ENCODE assay signal across 8 cellular contexts in genomic region chr20:23349338-23350006, GRCh38. TPM values are rescaled to one million over a fixed set of nuclear protein-coding genes. Genes with fewer than 3 reads are reported as not detected.
DNase-seq lines count a peak whose midpoint lies in the region; ATAC-seq, FAIRE-seq and TF ChIP-seq lines count a peak whose summit lies in the region.

No MANE protein-coding gene starts in this region.

- POLR2A ChIA-PET in PC-3 (lab: Charles Lee; ENCODE audit: unreplicated experiment) (interaction anchor here (0.6 to 1.8 kb wide), 4 partner anchors 9 to 946 kb away, joined by 3 to 20 read pairs (median 7); no protein-coding TSS in a partner anchor), H1 (lab: Charles Lee; ENCODE audit: partially characterized antibody) (interaction anchor here (0.8 to 2.2 kb wide), 7 partner anchors 9 to 308 kb away, joined by 3 to 14 read pairs (median 3); no protein-coding TSS in a partner anchor)
- POLR2A ChIA-PET in naive thymus-derived CD8-positive, alpha-beta T cell (lab: Charles Lee), result interaction anchor here (0.8 to 4.8 kb wide), 10 partner anchors 8 to 1708 kb away, joined by 3 to 124 read pairs (median 4); partner anchors contain the start of genes ACSS1, GZF1 and NAPB

- peak overlapping the region; percentile 87 for H3K27ac ChIP-seq in PC-3 (ENCODE audit: low read length)
- H3K27ac ChIP-seq in H1 (ENCODE audit: low read depth, low read length), result no peak overlapping the region

- TF ChIP-seq POLR2A in H1 (IDR thresholded peaks at IDR 0.05; ENCODE audit: control extremely low read depth in 1 of 2, low read depth in 2 of 2, low read length in 2 of 2), result no peak; a peak in 1 of 3 replicates

- FAIRE-seq in H1 (lab: Jason Lieb, UNC), result no peak

- peak; percentile 68 for TF ChIP-seq CTCF in PC-3 (conservative IDR thresholded peaks at IDR 0.05; ENCODE audit: low read depth, low read length)
- no peak for TF ChIP-seq CTCF in H1 (IDR thresholded peaks at IDR 0.05; ENCODE audit: control extremely low read depth in 1 of 3, insufficient read depth in 1 of 3, low read depth in 1 of 3, low read length in 3 of 3)

- peak overlapping the region; percentile 95 for H2AFZ ChIP-seq in PC-3 (ENCODE audit: low read length)
- H2AFZ ChIP-seq in H1 (ENCODE audit: low read length), result 0 out of 2 replicates have a peak overlapping the region, but pooled peaks have one; percentile 27

- peak; percentile 42 for DNase-seq in activated T-cell treated with anti-CD3 and anti-CD28 coated beads, Interleukin-2, amount 50 U/mL, for 24 hours
- DNase-seq in activated T-cell treated with anti-CD3 and anti-CD28 coated beads, Interleukin-2, amount 50 U/mL, for 1 hour, result no peak
- peak; percentile 65 for DNase-seq in PC-3
- no peak for DNase-seq in H1 (ENCODE audit: low read depth in 1 of 2, low spot score in 2 of 2)
- no peak for DNase-seq in naive thymus-derived CD8-positive, alpha-beta T cell
- DNase-seq in NCI-H526 treated with DMSO at 0.1 percent for 48 hours (lab: John Stamatoyannopoulos, UW), result no peak
- no peak for DNase-seq in NCI-H446 treated with DMSO at 0.1 percent for 48 hours (lab: John Stamatoyannopoulos, UW)

- H3K36me3 ChIP-seq in PC-3 (ENCODE audit: low read depth, low read length) (peaks cover 10% of the 10 kb centered on the region; the same call in 1 of the 2 replicates), H1 (ENCODE audit: control insufficient read depth in 2 of 4, insufficient read depth in 4 of 4, low read length in 3 of 4) (peaks cover 0 to 6% (median 5%) of the 10 kb centered on the region in 4 experiments; a peak in 5 of 8 replicates)

- H3K4me3 ChIP-seq in PC-3 (ENCODE audit: low read length), result peak overlapping the region; percentile 89
- H3K4me3 ChIP-seq in H1 (ENCODE audit: extremely low read depth in 1 of 4, insufficient read depth in 2 of 4, low read depth in 3 of 4, low read length in 4 of 4), result peak overlapping the region; percentile 79 to 90 (median 86)

- H3K4me3 Mint-ChIP-seq in activated T-cell treated with anti-CD3 and anti-CD28 coated beads, Interleukin-2, amount 50 U/mL, for 24 hours, result peak overlapping the region; percentile 86
- H3K4me3 Mint-ChIP-seq in naive thymus-derived CD8-positive, alpha-beta T cell, result peak overlapping the region; percentile 94 to 100 (median 99)

- TF ChIP-seq RAD21 in H1 (IDR thresholded peaks at IDR 0.05 in 1 of 2, conservative IDR thresholded peaks at IDR 0.05 in 1 of 2; ENCODE audit: low read depth in 2 of 2, low read length in 2 of 2), result no peak; a peak in 1 of 4 replicates

- CTCF ChIA-PET in PC-3 (lab: Charles Lee), result interaction anchor here (0.5 to 1.3 kb wide), 12 partner anchors 8 to 1011 kb away, joined by 3 to 15 read pairs (median 4); partner anchors contain the start of gene NAPB
- CTCF ChIA-PET in H1 (lab: Charles Lee; ENCODE audit: partially characterized antibody), result interaction anchor here (0.7 to 2.0 kb wide), 10 partner anchors 10 to 299 kb away, joined by 3 to 13 read pairs (median 4); no protein-coding TSS in a partner anchor

- 31% methylated on average over 11 of the region's 11 CpGs; no CpG with 5 or more reads in 1 of the 2 experiments for WGBS in H1 (ENCODE audit: extremely low coverage in 1 of 2, insufficient coverage in 1 of 2, insufficient read length in 1 of 2, insufficient replicate concordance in 2 of 2, low coverage in 1 of 2, low lambda C conversion rate in 2 of 2, missing lambda C conversion rate in 1 of 2), 2 experiments

- H3K23me2 ChIP-seq in H1 (ENCODE audit: low read depth, low read length), result peaks cover 10% of the 10 kb centered on the region; the same call in 1 of the 2 replicates

- peak; percentile 0 for ATAC-seq in HG02763 (IDR thresholded peaks at IDR 0.05; ENCODE audit: unreplicated experiment)
- ATAC-seq in PC-3, result peak; percentile 2; the same call in 1 of the 2 replicates
- ATAC-seq in naive thymus-derived CD8-positive, alpha-beta T cell, result peak in 1 of 2 donors; percentile 9

- no peak overlapping the region for H4K5ac ChIP-seq in H1 (ENCODE audit: insufficient read length, low read depth, low read length)

- H2BK12ac ChIP-seq in H1 (ENCODE audit: low read depth, low read length), result no peak overlapping the region

- H3K27me3 Mint-ChIP-seq in activated T-cell treated with anti-CD3 and anti-CD28 coated beads, Interleukin-2, amount 50 U/mL, for 24 hours, result no peaks in the 10 kb centered on the region
- H3K27me3 Mint-ChIP-seq in naive thymus-derived CD8-positive, alpha-beta T cell, result no peaks in the 10 kb centered on the region

- H3K23ac ChIP-seq in H1 (ENCODE audit: insufficient read length), result no peak overlapping the region

- no peak overlapping the region for H3K14ac ChIP-seq in H1 (ENCODE audit: insufficient read length)

- no peak overlapping the region for H2BK15ac ChIP-seq in H1 (ENCODE audit: low read length)

- no TSS peak for BruUV-seq in PC-3 (replicated peaks; lab: Mats Ljungman, UMichigan)

- H4K91ac ChIP-seq in H1 (replicated peaks; ENCODE audit: insufficient read length, low read length), result peak overlapping the region; percentile 29

- H3K9me3 ChIP-seq in PC-3 (ENCODE audit: low read length) (no peaks in the 10 kb centered on the region), H1 (ENCODE audit: insufficient read depth in 2 of 2, low read depth in 1 of 2, low read length in 1 of 2) (no peaks in the 10 kb centered on the region)

- H3K27me3 ChIP-seq in PC-3 (ENCODE audit: low read length) (no peaks in the 10 kb centered on the region), H1 (replicated peaks in 1 of 4; ENCODE audit: control insufficient read depth in 3 of 4, extremely low read depth in 1 of 4, insufficient read depth in 3 of 4, low read length in 3 of 4) (no peaks in the 10 kb centered on the region)

- H2BK120ac ChIP-seq in H1 (replicated peaks; ENCODE audit: low read depth, low read length), result no peak overlapping the region

- no peaks in the 10 kb centered on the region for H3K9me2 ChIP-seq in PC-3 (replicated peaks; ENCODE audit: low read length)

- TF ChIP-seq EP300 in H1 (IDR thresholded peaks at IDR 0.05; ENCODE audit: borderline replicate concordance in 1 of 2, low read depth in 2 of 2, low read length in 2 of 2), result no peak

- peak overlapping the region; percentile 100 for H3K27ac Mint-ChIP-seq in activated T-cell treated with anti-CD3 and anti-CD28 coated beads, Interleukin-2, amount 50 U/mL, for 24 hours
- H3K27ac Mint-ChIP-seq in naive thymus-derived CD8-positive, alpha-beta T cell, result peak overlapping the region; percentile 99 to 100 (median 100)

- H4K8ac ChIP-seq in H1 (ENCODE audit: extremely low read depth, insufficient read depth, low read length), result no peak overlapping the region

- H2AK5ac ChIP-seq in H1 (ENCODE audit: low read depth, low read length), result no peak overlapping the region

- intact Hi-C loops in PC-3 (cut with micrococcal nuclease), result loop anchor here (1.0 to 10.0 kb wide), 6 partner anchors 9 to 1003 kb away; partner anchors contain the start of genes GZF1 and NAPB

- peaks cover 5% of the 10 kb centered on the region; the same call in 1 of the 2 replicates for H3K79me1 ChIP-seq in H1 (ENCODE audit: low read depth, low read length)

- peaks cover 38% of the 10 kb centered on the region for H3K36me3 Mint-ChIP-seq in activated T-cell treated with anti-CD3 and anti-CD28 coated beads, Interleukin-2, amount 50 U/mL, for 24 hours (ENCODE audit: low read depth)
- peaks cover 0 to 9% (median 0%) of the 10 kb centered on the region in 3 donors for H3K36me3 Mint-ChIP-seq in naive thymus-derived CD8-positive, alpha-beta T cell

- H3K4me1 ChIP-seq in PC-3 (ENCODE audit: insufficient read depth, low read length) (peaks cover 18% of the 10 kb centered on the region), H1 (replicated peaks in 1 of 4; ENCODE audit: control insufficient read depth in 3 of 4, insufficient read depth in 4 of 4, low read length in 3 of 4) (peaks cover 0 to 8% (median 4%) of the 10 kb centered on the region in 4 experiments; a peak in 5 of 7 replicates)

- H3K4me2 ChIP-seq in PC-3 (ENCODE audit: low read length) (peak overlapping the region; percentile 97), H1 (ENCODE audit: insufficient read depth in 1 of 2, low read depth in 2 of 2, low read length in 2 of 2) (peak overlapping the region; percentile 72 to 91)

- peak overlapping the region; percentile 35 for H3K4ac ChIP-seq in H1 (replicated peaks; ENCODE audit: insufficient read length, low read depth, low read length)

- no peak overlapping the region for H3K18ac ChIP-seq in H1 (ENCODE audit: extremely low read depth, low read length)

- H3K9me3 Mint-ChIP-seq in activated T-cell treated with anti-CD3 and anti-CD28 coated beads, Interleukin-2, amount 50 U/mL, for 24 hours, result no peaks in the 10 kb centered on the region
- H3K9me3 Mint-ChIP-seq in naive thymus-derived CD8-positive, alpha-beta T cell, result no peaks in the 10 kb centered on the region

- H2BK20ac ChIP-seq in H1 (ENCODE audit: low read length), result no peak overlapping the region

- H3K79me2 ChIP-seq in PC-3 (ENCODE audit: low read length) (peaks cover 39% of the 10 kb centered on the region), H1 (ENCODE audit: control insufficient read depth in 1 of 2, insufficient read depth in 2 of 2, low read length in 2 of 2) (peaks cover 7 to 28% of the 10 kb centered on the region in 2 experiments; a peak in 3 of 4 replicates)

- H2BK5ac ChIP-seq in H1 (ENCODE audit: low read depth, low read length), result 0 out of 2 replicates have a peak overlapping the region, but pooled peaks have one; percentile 14

- H3F3A ChIP-seq in PC-3 (ENCODE audit: low read length, unreplicated experiment), result no peaks in the 10 kb centered on the region

- H3K56ac ChIP-seq in H1 (replicated peaks; ENCODE audit: insufficient read length, low read depth, low read length), result no peak overlapping the region

- peaks cover 41% of the 10 kb centered on the region for H3K4me1 Mint-ChIP-seq in activated T-cell treated with anti-CD3 and anti-CD28 coated beads, Interleukin-2, amount 50 U/mL, for 24 hours (ENCODE audit: low read depth)
- H3K4me1 Mint-ChIP-seq in naive thymus-derived CD8-positive, alpha-beta T cell, result peaks cover 16 to 35% (median 31%) of the 10 kb centered on the region in 4 donors

- H3K9ac ChIP-seq in PC-3 (ENCODE audit: low read length) (peak overlapping the region; percentile 99), H1 (replicated peaks in 1 of 4; ENCODE audit: extremely low read depth in 1 of 4, low read depth in 3 of 4, low read length in 3 of 4) (peak overlapping the region in 2 of 4 experiments; percentile 26 to 39; a peak in 5 of 7 replicates)

- peaks cover 22% of the 10 kb centered on the region for H4K20me1 ChIP-seq in PC-3 (ENCODE audit: low read length)
- H4K20me1 ChIP-seq in H1 (replicated peaks in 1 of 2; ENCODE audit: control insufficient read depth in 1 of 2, insufficient read depth in 2 of 2, low read length in 2 of 2), result peaks cover 0 to 10% of the 10 kb centered on the region in 2 experiments

RNA-seq across cellular contexts. Expression of gene NXT1, which starts 1.1 kb away (rescaled TPM):
- total RNA-seq in PC-3 (2014; rRNA removed), result 82.0 and 98.0 TPM in 2 replicates
- 20.4 and 23.1 TPM in 2 replicates for total RNA-seq in H1 (2021; fragmentation: NEBNext Ultra II Directional; extraction: Animal tissue kit (Norgen Biotek cat#: 25700))
- polyA plus RNA-seq in H1 (2011; rRNA removed), result 24.3 and 26.5 TPM in 2 replicates
- polyA plus RNA-seq in H1 (2011; cell fraction: cytosol; rRNA removed), result 24.9 TPM
- polyA plus RNA-seq in H1 (2011; cell fraction: nucleus; rRNA removed), result 19.2 TPM
- 15.1 to 22.8 TPM (median 18.6 TPM) in 4 replicates for polyA plus RNA-seq in H1 (2012, experiment 1 of 2)
- polyA plus RNA-seq in H1 (2012, experiment 2 of 2), result 26.4 TPM
- polyA plus RNA-seq in H1 (2013, experiment 1 of 2), result 23.3 TPM
- polyA plus RNA-seq in H1 (2013, experiment 2 of 2), result 22.5 TPM
- 13.0 and 14.3 TPM in 2 replicates for polyA minus RNA-seq in H1 (2011; rRNA and poly(A)+ RNA removed)
- polyA minus RNA-seq in H1 (2011; cell fraction: cytosol; rRNA and poly(A)+ RNA removed), result 9.3 TPM
- 7.2 TPM for polyA minus RNA-seq in H1 (2011; cell fraction: nucleus; rRNA and poly(A)+ RNA removed)
- 10 to 100 TPM; 20.5 to 21.8 TPM for total RNA-seq in naive thymus-derived CD8-positive, alpha-beta T cell
- polyA plus RNA-seq in naive thymus-derived CD8-positive, alpha-beta T cell, result 10 to 100 TPM; 60.3 to 65.1 (median 60.3) TPM

RNA-seq across cellular contexts. Expression of gene GZF1, which starts 12.5 kb away (rescaled TPM):
- total RNA-seq in PC-3 (2014; rRNA removed), result 16.0 and 17.9 TPM in 2 replicates
- 11.9 and 14.5 TPM in 2 replicates for total RNA-seq in H1 (2021; fragmentation: NEBNext Ultra II Directional; extraction: Animal tissue kit (Norgen Biotek cat#: 25700))
- polyA plus RNA-seq in H1 (2011; rRNA removed), result 8.2 and 16.2 TPM in 2 replicates
- polyA plus RNA-seq in H1 (2011; cell fraction: cytosol; rRNA removed), result 15.2 TPM
- 51.0 TPM for polyA plus RNA-seq in H1 (2011; cell fraction: nucleus; rRNA removed)
- 7.7 to 14.7 TPM (median 10.5 TPM) in 4 replicates for polyA plus RNA-seq in H1 (2012, experiment 1 of 2)
- polyA plus RNA-seq in H1 (2012, experiment 2 of 2), result 1.1 TPM
- 4.6 TPM for polyA plus RNA-seq in H1 (2013, experiment 1 of 2)
- 4.8 TPM for polyA plus RNA-seq in H1 (2013, experiment 2 of 2)
- polyA minus RNA-seq in H1 (2011; rRNA and poly(A)+ RNA removed), result 56.7 and 63.7 TPM in 2 replicates
- 13.9 TPM for polyA minus RNA-seq in H1 (2011; cell fraction: cytosol; rRNA and poly(A)+ RNA removed)
- polyA minus RNA-seq in H1 (2011; cell fraction: nucleus; rRNA and poly(A)+ RNA removed), result 40.3 TPM
- 10 to 100 TPM; 11.1 to 13.7 TPM for total RNA-seq in naive thymus-derived CD8-positive, alpha-beta T cell
- polyA plus RNA-seq in naive thymus-derived CD8-positive, alpha-beta T cell, result 1 to 10 TPM; 1.9 to 3.7 (median 2.2) TPM

Comparison
In these comparisons a context has a peak if more than half of its experiments do, and no peak if none do; other contexts are left out.
1. DNase-seq: peak in activated T-cell treated with anti-CD3 and anti-CD28 coated beads, Interleukin-2, amount 50 U/mL, for 24 hours (single experiment) and PC-3 (single experiment); none in activated T-cell treated with anti-CD3 and anti-CD28 coated beads, Interleukin-2, amount 50 U/mL, for 1 hour (single experiment), H1 (0 of 2), naive thymus-derived CD8-positive, alpha-beta T cell (0 of 10), NCI-H526 treated with DMSO at 0.1 percent for 48 hours (single experiment) and NCI-H446 treated with DMSO at 0.1 percent for 48 hours (single experiment).